Comparison of ENCODE assay signal across 16 cellular contexts in the genomic region with DNA sequence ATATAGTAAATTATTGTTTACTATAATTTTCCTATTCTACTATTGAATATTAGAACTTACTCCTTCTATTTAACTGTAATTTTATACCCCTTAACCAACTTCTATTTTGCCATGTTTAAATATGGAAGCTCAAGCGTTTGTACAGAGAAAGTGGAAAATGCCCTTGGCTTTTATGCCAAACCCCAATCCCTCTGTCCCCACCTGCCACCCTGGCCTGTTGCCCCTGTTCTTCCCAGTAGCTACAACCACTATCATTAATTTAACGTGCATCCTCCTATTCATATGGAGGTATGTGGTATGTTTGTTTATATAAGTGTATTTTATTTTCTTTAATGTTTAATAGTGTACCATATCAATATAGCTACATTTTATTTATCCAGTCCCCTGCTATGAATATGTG. TPM values are rescaled to one million over a fixed set of nuclear protein-coding genes. Genes with fewer than 3 reads are reported as not detected.
DNase-seq lines count a peak whose midpoint lies in the region; ATAC-seq lines count a peak whose summit lies in the region.
"Had no signal": no experiment of that assay in that cellular context is flagged by ENCODE, and none has a peak within 500 bp of the region (broad histone marks: within the 10 kb centered on the region; RNA-seq: fewer than 3 reads in every experiment).

No MANE protein-coding gene starts in this region.

- CTCF ChIA-PET in activated CD8-positive, alpha-beta memory T cell treated with anti-CD3 and anti-CD28 coated beads, Interleukin-2, amount 10 ng/mL, durations not matched to agents 7 days and 5 days (lab: Charles Lee): no interaction called here

- no peaks in the 10 kb centered on the region for H3K27me3 Mint-ChIP-seq in activated naive CD4-positive, alpha-beta T cell treated with anti-CD3 and anti-CD28 coated beads, Interleukin-2, amount 50 U/mL, for 24 hours
- H3K27me3 Mint-ChIP-seq in T-helper 17 cell (no peaks in the 10 kb centered on the region), memory B cell (no peaks in the 10 kb centered on the region)
- H3K27me3 Mint-ChIP-seq in activated CD8-positive, alpha-beta memory T cell treated with anti-CD3 and anti-CD28 coated beads, Interleukin-2, amount 10 ng/mL, durations not matched to agents 7 days and 5 days: no peaks in the 10 kb centered on the region
- H3K27me3 Mint-ChIP-seq: CD4-positive, CD25-positive, alpha-beta regulatory T cell; CD8-positive, alpha-beta memory T cell had no signal

- H3K9me3 Mint-ChIP-seq in activated naive CD4-positive, alpha-beta T cell treated with anti-CD3 and anti-CD28 coated beads, Interleukin-2, amount 50 U/mL, for 24 hours: no peaks in the 10 kb centered on the region
- no peaks in the 10 kb centered on the region for H3K9me3 Mint-ChIP-seq in activated naive CD4-positive, alpha-beta T cell treated with anti-CD3 and anti-CD28 coated beads, Interleukin-2, amount 50 U/mL, for 72 hours
- no peaks in the 10 kb centered on the region for H3K9me3 Mint-ChIP-seq in memory B cell
- no peaks in the 10 kb centered on the region for H3K9me3 Mint-ChIP-seq in activated CD8-positive, alpha-beta memory T cell treated with anti-CD3 and anti-CD28 coated beads, Interleukin-2, amount 10 ng/mL, durations not matched to agents 7 days and 5 days (ENCODE audit: low read depth)
- H3K9me3 Mint-ChIP-seq: CD8-positive, alpha-beta memory T cell had no signal

- no peak overlapping the region for H3K4me3 Mint-ChIP-seq in activated naive CD4-positive, alpha-beta T cell treated with anti-CD3 and anti-CD28 coated beads, Interleukin-2, amount 50 U/mL, for 24 hours
- H3K4me3 Mint-ChIP-seq in T-helper 17 cell: no peak overlapping the region
- no peak overlapping the region for H3K4me3 Mint-ChIP-seq in memory B cell
- H3K4me3 Mint-ChIP-seq in activated CD8-positive, alpha-beta memory T cell treated with anti-CD3 and anti-CD28 coated beads, Interleukin-2, amount 10 ng/mL, durations not matched to agents 7 days and 5 days: no peak overlapping the region
- H3K4me3 Mint-ChIP-seq: CD8-positive, alpha-beta memory T cell had no signal

- ATAC-seq in activated naive CD4-positive, alpha-beta T cell treated with anti-CD3 and anti-CD28 coated beads, Interleukin-2, amount 50 U/mL, for 72 hours: no peak
- ATAC-seq in T-helper 17 cell: no peak
- no peak for ATAC-seq in memory B cell (ENCODE audit: low read depth)
- ATAC-seq in activated CD8-positive, alpha-beta memory T cell treated with anti-CD3 and anti-CD28 coated beads, Interleukin-2, amount 10 ng/mL, durations not matched to agents 7 days and 5 days: no peak

- H3K4me1 Mint-ChIP-seq in activated naive CD4-positive, alpha-beta T cell treated with anti-CD3 and anti-CD28 coated beads, Interleukin-2, amount 50 U/mL, for 24 hours: peaks cover 80% of the 10 kb centered on the region
- H3K4me1 Mint-ChIP-seq in T-helper 17 cell: peaks cover 43% of the 10 kb centered on the region
- peaks cover 33% of the 10 kb centered on the region for H3K4me1 Mint-ChIP-seq in memory B cell
- peaks cover 37% of the 10 kb centered on the region for H3K4me1 Mint-ChIP-seq in activated CD8-positive, alpha-beta memory T cell treated with anti-CD3 and anti-CD28 coated beads, Interleukin-2, amount 10 ng/mL, durations not matched to agents 7 days and 5 days

- peak overlapping the region; percentile 68 for H3K27ac Mint-ChIP-seq in activated naive CD4-positive, alpha-beta T cell treated with anti-CD3 and anti-CD28 coated beads, Interleukin-2, amount 50 U/mL, for 24 hours
- no peak overlapping the region for H3K27ac Mint-ChIP-seq in activated naive CD4-positive, alpha-beta T cell treated with anti-CD3 and anti-CD28 coated beads, Interleukin-2, amount 50 U/mL, for 72 hours
- peak overlapping the region; percentile 39 for H3K27ac Mint-ChIP-seq in T-helper 17 cell
- peak overlapping the region; percentile 61 for H3K27ac Mint-ChIP-seq in memory B cell
- no peak overlapping the region for H3K27ac Mint-ChIP-seq in activated CD8-positive, alpha-beta memory T cell treated with anti-CD3 and anti-CD28 coated beads, Interleukin-2, amount 10 ng/mL, durations not matched to agents 7 days and 5 days

- H3K9me3 ChIP-seq in T-helper 17 cell (ENCODE audit: control insufficient read depth, low read length, poor library complexity, severe bottlenecking): no peaks in the 10 kb centered on the region
- H3K9me3 ChIP-seq: BE2C, HAP-1 had no signal

- no peak for DNase-seq in activated naive CD4-positive, alpha-beta T cell treated with anti-CD3 and anti-CD28 coated beads, Interleukin-2, amount 50 U/mL, for 72 hours (ENCODE audit: low spot score in 2 of 2)
- DNase-seq in T-helper 17 cell (no peak), memory B cell (ENCODE audit: low spot score in 2 of 2) (no peak), SK-N-DZ (ENCODE audit: low spot score) (no peak)
- DNase-seq in activated CD8-positive, alpha-beta memory T cell treated with anti-CD3 and anti-CD28 coated beads, Interleukin-2, amount 10 ng/mL, durations not matched to agents 7 days and 5 days: no peak
- DNase-seq: BE2C; CD4-positive, CD25-positive, alpha-beta regulatory T cell; CD8-positive, alpha-beta memory T cell; COR-L47; DMS 273 treated with DMSO at 0.1 percent for 48 hours; DMS53; DND-41; EL; GM23248 had no signal

- H3K36me3 Mint-ChIP-seq in activated naive CD4-positive, alpha-beta T cell treated with anti-CD3 and anti-CD28 coated beads, Interleukin-2, amount 50 U/mL, for 24 hours: peaks cover 20% of the 10 kb centered on the region
- H3K36me3 Mint-ChIP-seq in activated naive CD4-positive, alpha-beta T cell treated with anti-CD3 and anti-CD28 coated beads, Interleukin-2, amount 50 U/mL, for 72 hours: peaks cover 0 to 23% of the 10 kb centered on the region in 2 donors
- H3K36me3 Mint-ChIP-seq in T-helper 17 cell (ENCODE audit: low read depth): peaks cover 6% of the 10 kb centered on the region
- H3K36me3 Mint-ChIP-seq in memory B cell: peaks cover 15% of the 10 kb centered on the region
- H3K36me3 Mint-ChIP-seq in activated CD8-positive, alpha-beta memory T cell treated with anti-CD3 and anti-CD28 coated beads, Interleukin-2, amount 10 ng/mL, durations not matched to agents 7 days and 5 days: peaks cover 20% of the 10 kb centered on the region

RNA-seq across cellular contexts. Expression of gene ASXL1, which starts 58.1 kb away (rescaled TPM):
- 100 to 1,000 TPM; 153 to 195 TPM for total RNA-seq in activated naive CD4-positive, alpha-beta T cell treated with anti-CD3 and anti-CD28 coated beads, Interleukin-2, amount 50 U/mL, for 72 hours
- 100 to 1,000 TPM; 198 to 207 TPM for total RNA-seq in T-helper 17 cell
- total RNA-seq in activated CD8-positive, alpha-beta memory T cell treated with anti-CD3 and anti-CD28 coated beads, Interleukin-2, amount 10 ng/mL, durations not matched to agents 7 days and 5 days: 100 to 1,000 TPM; 134 to 135 TPM
- polyA plus RNA-seq in SK-N-DZ (2014; cell fraction: cytosol; rRNA removed): 46.2 and 80.1 TPM in 2 replicates
- polyA plus RNA-seq in SK-N-DZ (2014; cell fraction: nucleus; rRNA removed): 215 and 320 TPM in 2 replicates

Comparison
In these comparisons a context has a peak if more than half of its experiments do, and no peak if none do; other contexts are left out.
1. H3K27ac Mint-ChIP-seq: peak in activated naive CD4-positive, alpha-beta T cell treated with anti-CD3 and anti-CD28 coated beads, Interleukin-2, amount 50 U/mL, for 24 hours (single experiment), T-helper 17 cell (single experiment) and memory B cell (single experiment); none in activated naive CD4-positive, alpha-beta T cell treated with anti-CD3 and anti-CD28 coated beads, Interleukin-2, amount 50 U/mL, for 72 hours (0 of 2) and activated CD8-positive, alpha-beta memory T cell treated with anti-CD3 and anti-CD28 coated beads, Interleukin-2, amount 10 ng/mL, durations not matched to agents 7 days and 5 days (single experiment).